25 cellular contexts compared by ENCODE assay signal in the genomic region with DNA sequence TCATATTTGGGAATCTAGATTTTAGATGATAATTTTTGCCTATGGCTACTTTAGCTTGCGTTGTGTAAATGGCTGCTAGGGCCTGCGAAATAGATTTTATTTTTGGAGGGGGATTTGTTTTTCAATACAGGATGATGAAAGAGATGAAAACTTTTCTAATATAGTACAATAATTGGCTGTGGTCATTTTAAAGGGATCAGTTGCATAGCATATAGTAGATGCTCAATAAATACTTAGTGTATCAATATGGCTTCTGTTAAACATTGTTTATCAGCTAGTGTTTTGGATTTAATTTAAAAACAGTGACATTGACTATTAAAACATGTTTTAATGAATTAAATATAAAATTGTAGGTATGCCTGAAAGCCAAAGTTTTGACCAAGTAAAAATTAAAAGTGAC. TPM values are rescaled to one million over a fixed set of nuclear protein-coding genes. Genes with fewer than 3 reads are reported as not detected.
DNase-seq lines count a peak whose midpoint lies in the region; ATAC-seq and TF ChIP-seq lines count a peak whose summit lies in the region.
"Had no signal": no experiment of that assay in that cellular context is flagged by ENCODE, and none has a peak within 500 bp of the region (broad histone marks: within the 10 kb centered on the region; RNA-seq: fewer than 3 reads in every experiment).

No MANE protein-coding gene starts in this region.

- no peak for ATAC-seq in stimulated activated naive CD8-positive, alpha-beta T cell treated with anti-CD3 and anti-CD28 coated beads, Interleukin-15, amount 100 ng/mL, for 72 hours
- ATAC-seq in T-cell (replicated peaks in 1 of 4): no peak
- ATAC-seq: body of pancreas, esophagus mucosa, lower lobe of right lung, mucosa of descending colon had no signal

- POLR2A ChIA-PET in T-cell (lab: Charles Lee): interaction anchor here (0.9 to 5.6 kb wide), 4 partner anchors 8 to 11 kb away, joined by 3 to 26 read pairs (median 8); no protein-coding TSS in a partner anchor

- H3K9me3 ChIP-seq in tibial artery: no peaks in the 10 kb centered on the region
- H3K9me3 ChIP-seq: body of pancreas, lower lobe of right lung, mucosa of descending colon, testis, vagina had no signal

- CTCF ChIA-PET in T-cell (lab: Charles Lee): interaction anchor here in 1 of 2 donors (0.6 to 1.6 kb wide), 4 partner anchors 11 to 84 kb away, joined by 3 to 6 read pairs (median 3); no protein-coding TSS in a partner anchor

- no peaks in the 10 kb centered on the region for H3K27me3 ChIP-seq in tibial artery
- H3K27me3 ChIP-seq: body of pancreas, testis, vagina had no signal

- H3K4me1 Mint-ChIP-seq in stimulated activated naive CD8-positive, alpha-beta T cell treated with anti-CD3 and anti-CD28 coated beads, Interleukin-15, Interleukin-2, amounts not matched to agents 100 ng/mL and 50 ng/mL, for 24 hours (ENCODE audit: low read depth): peaks cover 96% of the 10 kb centered on the region
- H3K4me1 Mint-ChIP-seq in stimulated activated naive CD8-positive, alpha-beta T cell treated with anti-CD3 and anti-CD28 coated beads, Interleukin-15, amount 100 ng/mL, for 72 hours: peaks cover 78% of the 10 kb centered on the region
- H3K4me1 Mint-ChIP-seq in T-cell (peaks cover 82 to 88% (median 82%) of the 10 kb centered on the region in 3 donors), chondrocyte (ENCODE audit: low read depth) (peaks cover 43% of the 10 kb centered on the region)

- peaks cover 55 to 69% (median 66%) of the 10 kb centered on the region in 3 donors for H3K36me3 ChIP-seq in tibial artery

- no peak overlapping the region for H3K4me3 ChIP-seq in tibial artery
- H3K4me3 ChIP-seq: body of pancreas, lower lobe of right lung, mucosa of descending colon, testis, vagina had no signal

- H3K27ac ChIP-seq in tibial artery: no peak overlapping the region
- H3K27ac ChIP-seq: lower lobe of right lung, testis, vagina had no signal

- peaks cover 90% of the 10 kb centered on the region for H3K36me3 Mint-ChIP-seq in stimulated activated naive CD8-positive, alpha-beta T cell treated with anti-CD3 and anti-CD28 coated beads, Interleukin-15, Interleukin-2, amounts not matched to agents 100 ng/mL and 50 ng/mL, for 24 hours (ENCODE audit: low read depth)
- H3K36me3 Mint-ChIP-seq in T-cell (peaks cover 74% of the 10 kb centered on the region), chondrocyte (ENCODE audit: low read depth) (peaks cover 49% of the 10 kb centered on the region)

- peak overlapping the region; percentile 64 for H3K4me3 Mint-ChIP-seq in stimulated activated naive CD8-positive, alpha-beta T cell treated with anti-CD3 and anti-CD28 coated beads, Interleukin-15, Interleukin-2, amounts not matched to agents 100 ng/mL and 50 ng/mL, for 24 hours
- H3K4me3 Mint-ChIP-seq in stimulated activated naive CD8-positive, alpha-beta T cell treated with anti-CD3 and anti-CD28 coated beads, Interleukin-15, amount 100 ng/mL, for 72 hours: peak overlapping the region in 1 of 2 donors; percentile 69
- H3K4me3 Mint-ChIP-seq in T-cell: peak overlapping the region in 2 of 3 donors; percentile 35 to 74
- H3K4me3 Mint-ChIP-seq in chondrocyte (ENCODE audit: unreplicated experiment): no peak overlapping the region
- H3K4me3 Mint-ChIP-seq: HFFc6 had no signal

- no peak for TF ChIP-seq CTCF in chondrocyte (IDR thresholded peaks at IDR 0.05)
- no peak for TF ChIP-seq CTCF in tibial artery (IDR thresholded peaks at IDR 0.05)

- no peak for DNase-seq in stimulated activated naive CD8-positive, alpha-beta T cell treated with anti-CD3 and anti-CD28 coated beads, Interleukin-15, amount 100 ng/mL, for 72 hours
- DNase-seq in T-cell (no peak), chondrocyte (ENCODE audit: low spot score) (no peak), tibial artery (no peak), NCI-H1694 treated with DMSO at 0.1 percent for 48 hours (lab: John Stamatoyannopoulos, UW) (no peak), DMS53 treated with DMSO at 0.1 percent for 48 hours (lab: John Stamatoyannopoulos, UW; ENCODE audit: unreplicated experiment) (no peak)
- DNase-seq: activated CD4-positive, alpha-beta T cell treated with anti-CD3 and anti-CD28 coated beads for 48 hours; body of pancreas; DMS79; effector CD8-positive, alpha-beta T cell; foreskin melanocyte; HFFc6; hippocampal formation; Kasumi-1; lower lobe of right lung; mucosa of descending colon; NCI-H187; NCI-H748 treated with DMSO at 0.1 percent for 48 hours; SHP77 treated with DMSO at 0.1 percent for 48 hours; stimulated activated CD4-positive, alpha-beta T cell treated with anti-CD3 and anti-CD28 coated beads, Interleukin-1b, Interleukin-23, amount 100 ng/mL, for 48 hours; SW 1271; testis had no signal

- peaks cover 0 to 83% (median 24%) of the 10 kb centered on the region in 4 donors for H3K4me1 ChIP-seq in tibial artery
- H3K4me1 ChIP-seq: testis had no signal

- no peaks in the 10 kb centered on the region for H3K27me3 Mint-ChIP-seq in stimulated activated naive CD8-positive, alpha-beta T cell treated with anti-CD3 and anti-CD28 coated beads, Interleukin-15, Interleukin-2, amounts not matched to agents 100 ng/mL and 50 ng/mL, for 24 hours
- no peaks in the 10 kb centered on the region for H3K27me3 Mint-ChIP-seq in stimulated activated naive CD8-positive, alpha-beta T cell treated with anti-CD3 and anti-CD28 coated beads, Interleukin-15, amount 100 ng/mL, for 72 hours
- H3K27me3 Mint-ChIP-seq in T-cell: no peaks in the 10 kb centered on the region
- no peaks in the 10 kb centered on the region for H3K27me3 Mint-ChIP-seq in chondrocyte (ENCODE audit: low read depth)

- peak overlapping the region; percentile 14 for H3K27ac Mint-ChIP-seq in stimulated activated naive CD8-positive, alpha-beta T cell treated with anti-CD3 and anti-CD28 coated beads, Interleukin-15, Interleukin-2, amounts not matched to agents 100 ng/mL and 50 ng/mL, for 24 hours
- H3K27ac Mint-ChIP-seq in stimulated activated naive CD8-positive, alpha-beta T cell treated with anti-CD3 and anti-CD28 coated beads, Interleukin-15, amount 100 ng/mL, for 72 hours: no peak overlapping the region
- H3K27ac Mint-ChIP-seq in T-cell (peak overlapping the region; percentile 82 to 92), chondrocyte (ENCODE audit: unreplicated experiment) (peak overlapping the region; percentile 69)
- H3K27ac Mint-ChIP-seq: HFFc6 had no signal

- H3K9me3 Mint-ChIP-seq in stimulated activated naive CD8-positive, alpha-beta T cell treated with anti-CD3 and anti-CD28 coated beads, Interleukin-15, Interleukin-2, amounts not matched to agents 100 ng/mL and 50 ng/mL, for 24 hours: peaks cover 5% of the 10 kb centered on the region
- peaks cover 0 to 7% of the 10 kb centered on the region in 2 donors for H3K9me3 Mint-ChIP-seq in stimulated activated naive CD8-positive, alpha-beta T cell treated with anti-CD3 and anti-CD28 coated beads, Interleukin-15, amount 100 ng/mL, for 72 hours
- H3K9me3 Mint-ChIP-seq in T-cell (no peaks in the 10 kb centered on the region), chondrocyte (ENCODE audit: low read depth) (no peaks in the 10 kb centered on the region)
- H3K9me3 Mint-ChIP-seq: HFFc6 had no signal

- intact Hi-C loops in tibial artery (cut with DNase I; ENCODE audit: low total_unique reads): no loop called here

RNA-seq across cellular contexts. Expression of a gene that starts 6.9 kb away (rescaled TPM):
- total RNA-seq in T-cell (100 to 1,000 TPM; 231 to 506 (median 266) TPM), chondrocyte (59.7 to 83.0 TPM (median 61.2 TPM) in 3 replicates)

Comparison
In these comparisons a context has a peak if more than half of its experiments do, and no peak if none do; other contexts are left out.
1. H3K27ac Mint-ChIP-seq: peak in stimulated activated naive CD8-positive, alpha-beta T cell treated with anti-CD3 and anti-CD28 coated beads, Interleukin-15, Interleukin-2, amounts not matched to agents 100 ng/mL and 50 ng/mL, for 24 hours (single experiment), T-cell (2 of 2) and chondrocyte (single experiment); none in stimulated activated naive CD8-positive, alpha-beta T cell treated with anti-CD3 and anti-CD28 coated beads, Interleukin-15, amount 100 ng/mL, for 72 hours (0 of 2).